Comparison of ENCODE assay signal across 8 cellular contexts in genomic region chr2:202831241-202831997, GRCh38. TPM values are rescaled to one million over a fixed set of nuclear protein-coding genes. Genes with fewer than 3 reads are reported as not detected.
DNase-seq lines count a peak whose midpoint lies in the region; ATAC-seq and TF ChIP-seq lines count a peak whose summit lies in the region.

No MANE protein-coding gene starts in this region.

- DNase-seq in NCI-H2107 treated with DMSO at 0.1 percent for 48 hours (lab: John Stamatoyannopoulos, UW; ENCODE audit: unreplicated experiment), result peak; percentile 38
- no peak for DNase-seq in NCI-H2107 (lab: John Stamatoyannopoulos, UW)
- peak; percentile 29 for DNase-seq in HS-27A (ENCODE audit: low read depth)
- DNase-seq in activated naive CD4-positive, alpha-beta T cell treated with anti-CD3 and anti-CD28 coated beads for 36 hours, result peak; percentile 80
- no peak for DNase-seq in left cardiac atrium

- no peaks in the 10 kb centered on the region for H3K27me3 Mint-ChIP-seq in activated naive CD4-positive, alpha-beta T cell treated with anti-CD3 and anti-CD28 coated beads for 36 hours (ENCODE audit: low read depth)

- CTCF ChIA-PET in activated naive CD4-positive, alpha-beta T cell treated with anti-CD3 and anti-CD28 coated beads for 36 hours (lab: Charles Lee), result interaction anchor here (0.6 to 1.1 kb wide), 5 partner anchors 9 to 80 kb away, joined by 3 to 4 read pairs (median 3); partner anchors contain the start of genes ICA1L and WDR12

- TF ChIP-seq CTCF in OCI-LY3 (IDR thresholded peaks at IDR 0.05; ENCODE audit: low read depth, low read length), result peak; percentile 93

- ATAC-seq in left cardiac atrium (peak; percentile 61 to 82), GM19023 (IDR thresholded peaks at IDR 0.05; ENCODE audit: unreplicated experiment) (no peak)

- peaks cover 10% of the 10 kb centered on the region for H3K4me1 Mint-ChIP-seq in activated naive CD4-positive, alpha-beta T cell treated with anti-CD3 and anti-CD28 coated beads for 36 hours (ENCODE audit: low read depth)

- H3K4me1 ChIP-seq in OCI-LY3 (ENCODE audit: low read length), result peaks cover 12% of the 10 kb centered on the region
- no peaks in the 10 kb centered on the region for H3K4me1 ChIP-seq in skeletal muscle satellite cell (ENCODE audit: control insufficient read depth, insufficient read depth, low read length)

- no peaks in the 10 kb centered on the region for H4K20me1 ChIP-seq in OCI-LY3 (ENCODE audit: insufficient read depth, low read length)

- H3K27me3 ChIP-seq in OCI-LY3 (ENCODE audit: low read depth, low read length) (no peaks in the 10 kb centered on the region), skeletal muscle satellite cell (ENCODE audit: control insufficient read depth, insufficient read depth, low read length) (no peaks in the 10 kb centered on the region)

- peak overlapping the region; percentile 47; the same call in 1 of the 2 replicates for H2AFZ ChIP-seq in OCI-LY3 (ENCODE audit: low read depth, low read length)

- no peak overlapping the region for H3K4me3 Mint-ChIP-seq in activated naive CD4-positive, alpha-beta T cell treated with anti-CD3 and anti-CD28 coated beads for 36 hours

- no peak overlapping the region for H3K27ac Mint-ChIP-seq in activated naive CD4-positive, alpha-beta T cell treated with anti-CD3 and anti-CD28 coated beads for 36 hours

- intact Hi-C loops in activated naive CD4-positive, alpha-beta T cell treated with anti-CD3 and anti-CD28 coated beads for 36 hours (cut with micrococcal nuclease), result loop anchor here (1.0 to 5.0 kb wide), 10 partner anchors 39 to 1078 kb away; partner anchors contain the start of genes CARF, CYP20A1 and WDR12
- intact Hi-C loops in left cardiac atrium (cut with DNase I), result no loop called here

- H3K9me3 ChIP-seq in OCI-LY3 (ENCODE audit: insufficient read depth, low read length) (no peaks in the 10 kb centered on the region), skeletal muscle satellite cell (replicated peaks; ENCODE audit: low read length) (no peaks in the 10 kb centered on the region)

- H3K27ac ChIP-seq in OCI-LY3 (ENCODE audit: low read length), result no peak overlapping the region

- H3K4me2 ChIP-seq in OCI-LY3 (ENCODE audit: low read length) (peak overlapping the region; percentile 72), skeletal muscle satellite cell (ENCODE audit: low read length) (peak overlapping the region; percentile 5)

- H3K79me2 ChIP-seq in OCI-LY3 (ENCODE audit: low read length), result no peaks in the 10 kb centered on the region

- H3K9ac ChIP-seq in OCI-LY3 (ENCODE audit: low read length), result peak overlapping the region; percentile 18; the same call in 1 of the 2 replicates
- no peak overlapping the region for H3K9ac ChIP-seq in skeletal muscle satellite cell (ENCODE audit: low read depth, low read length)

- no peaks in the 10 kb centered on the region for H3K9me3 Mint-ChIP-seq in activated naive CD4-positive, alpha-beta T cell treated with anti-CD3 and anti-CD28 coated beads for 36 hours

- no peaks in the 10 kb centered on the region for H3K36me3 Mint-ChIP-seq in activated naive CD4-positive, alpha-beta T cell treated with anti-CD3 and anti-CD28 coated beads for 36 hours (ENCODE audit: low read depth)

- H3K4me3 ChIP-seq in OCI-LY3 (ENCODE audit: low read length) (peak overlapping the region; percentile 57), skeletal muscle satellite cell (ENCODE audit: low read length) (no peak overlapping the region)

- H3K36me3 ChIP-seq in OCI-LY3 (replicated peaks; ENCODE audit: low read depth, low read length) (no peaks in the 10 kb centered on the region), skeletal muscle satellite cell (ENCODE audit: insufficient read depth, low read length) (no peaks in the 10 kb centered on the region)

RNA-seq across cellular contexts. Expression of gene ICA1L, which starts 40.1 kb away (rescaled TPM):
- 1 to 10 TPM; 5.1 to 5.7 TPM for total RNA-seq in activated naive CD4-positive, alpha-beta T cell treated with anti-CD3 and anti-CD28 coated beads for 36 hours
- 1 to 10 TPM; 6.3 to 9.0 TPM for total RNA-seq in left cardiac atrium
- 2.8 and 5.0 TPM in 2 replicates for total RNA-seq in skeletal muscle satellite cell (2012; rRNA removed)

Comparison
In these comparisons a context has a peak if more than half of its experiments do, and no peak if none do; other contexts are left out.
1. DNase-seq: peak in NCI-H2107 treated with DMSO at 0.1 percent for 48 hours (single experiment), HS-27A (single experiment) and activated naive CD4-positive, alpha-beta T cell treated with anti-CD3 and anti-CD28 coated beads for 36 hours (single experiment); none in NCI-H2107 (single experiment) and left cardiac atrium (single experiment).